In genomic region chr9:97900738-97901565, GRCh38 we compare ENCODE assay signal across 9 cellular contexts. TPM values are rescaled to one million over a fixed set of nuclear protein-coding genes. Genes with fewer than 3 reads are reported as not detected.
DNase-seq lines count a peak whose midpoint lies in the region; ATAC-seq, FAIRE-seq and TF ChIP-seq lines count a peak whose summit lies in the region.
"Had no signal": no experiment of that assay in that cellular context is flagged by ENCODE, and none has a peak within 500 bp of the region (broad histone marks: within the 10 kb centered on the region; RNA-seq: fewer than 3 reads in every experiment).

No MANE protein-coding gene starts in this region.

- peak overlapping the region; percentile 82 for H3K27ac Mint-ChIP-seq in CD8-positive, alpha-beta T cell
- H3K27ac Mint-ChIP-seq: T-helper 1 cell treated with Interleukin-12 subunit alpha and Interleukin-12 subunit beta and Interleukin-4 antibody, amounts not matched to agents 30 μg/mL and 1 μg/mL, for 36 hours had no signal

- H3K27me3 ChIP-seq in CD8-positive, alpha-beta T cell (ENCODE audit: insufficient read depth, low read length), result no peaks in the 10 kb centered on the region
- H3K27me3 ChIP-seq in lung (ENCODE audit: control insufficient read depth, insufficient read depth), result no peaks in the 10 kb centered on the region

- H3K27ac ChIP-seq in CD8-positive, alpha-beta T cell (ENCODE audit: low read depth, low read length), result no peak overlapping the region
- no peak overlapping the region for H3K27ac ChIP-seq in lung (ENCODE audit: low read depth in 1 of 2, low read length in 1 of 2)

- peak in 1 of 7 experiments; percentile 28 for DNase-seq in CD8-positive, alpha-beta T cell
- no peak for DNase-seq in GM19239 (ENCODE audit: insufficient read length, low spot score)
- peak; percentile 19 for DNase-seq in NCI-H446 treated with DMSO at 0.1 percent for 48 hours (lab: John Stamatoyannopoulos, UW)
- peak; percentile 44 for DNase-seq in central memory CD4-positive, alpha-beta T cell
- DNase-seq in lung (ENCODE audit: low spot score), result no peak
- DNase-seq in NK-92 treated with Interleukin-12 subunit alpha and Interleukin-12 subunit beta, amount 100 ng/mL, for 24 hours (lab: John Stamatoyannopoulos, UW), result no peak
- no peak for DNase-seq in T1000 (lab: John Stamatoyannopoulos, UW)

- H3K4me3 Mint-ChIP-seq in CD8-positive, alpha-beta T cell, result no peak overlapping the region
- H3K4me3 Mint-ChIP-seq: T-helper 1 cell treated with Interleukin-12 subunit alpha and Interleukin-12 subunit beta and Interleukin-4 antibody, amounts not matched to agents 30 μg/mL and 1 μg/mL, for 36 hours had no signal

- peaks cover 42% of the 10 kb centered on the region for H3K36me3 Mint-ChIP-seq in CD8-positive, alpha-beta T cell

- CTCF ChIA-PET in CD8-positive, alpha-beta T cell (lab: Charles Lee), result interaction anchor here (0.7 to 12.9 kb wide), 33 partner anchors 7 to 362 kb away, joined by 3 to 196 read pairs (median 4); partner anchors contain the start of genes TBC1D2, TRMO and XPA

- no peaks in the 10 kb centered on the region for H3K36me3 ChIP-seq in CD8-positive, alpha-beta T cell (ENCODE audit: insufficient read depth, low read length)
- H3K36me3 ChIP-seq in lung (ENCODE audit: control insufficient read depth in 2 of 2, insufficient read depth in 2 of 2, low read length in 2 of 2), result peaks cover 3 to 6% of the 10 kb centered on the region in 2 donors

- TF ChIP-seq CTCF in CD8-positive, alpha-beta T cell (IDR thresholded peaks at IDR 0.05), result peak; percentile 75
- peak; percentile 50 for TF ChIP-seq CTCF in lung (IDR thresholded peaks at IDR 0.05; ENCODE audit: control extremely low read depth, extremely low read depth)

- no peaks in the 10 kb centered on the region for H3K9me3 Mint-ChIP-seq in CD8-positive, alpha-beta T cell
- H3K9me3 Mint-ChIP-seq: T-helper 1 cell treated with Interleukin-12 subunit alpha and Interleukin-12 subunit beta and Interleukin-4 antibody, amounts not matched to agents 30 μg/mL and 1 μg/mL, for 36 hours had no signal

- WGBS in lung, 2 donors, result 47 to 53% methylated on average over 5 of the region's 5 CpGs

- H3K4me3 ChIP-seq in CD8-positive, alpha-beta T cell (ENCODE audit: low read depth, low read length), result no peak overlapping the region
- H3K4me3 ChIP-seq in lung, result no peak overlapping the region

- ATAC-seq in CD8-positive, alpha-beta T cell, result no peak
- no peak for ATAC-seq in lung (ENCODE audit: insufficient read depth, low FRiP score)
- ATAC-seq in HG02642 (IDR thresholded peaks at IDR 0.05; ENCODE audit: poor library complexity, unreplicated experiment), result no peak

- no peaks in the 10 kb centered on the region for H3K9me3 ChIP-seq in CD8-positive, alpha-beta T cell (ENCODE audit: low read length)
- H3K9me3 ChIP-seq in lung (ENCODE audit: control insufficient read depth in 2 of 2, insufficient read depth in 1 of 2, low read length in 1 of 2), result no peaks in the 10 kb centered on the region

- FAIRE-seq in GM19239 (lab: Jason Lieb, UNC), result peak; percentile 56

- peaks cover 53% of the 10 kb centered on the region for H3K4me1 ChIP-seq in CD8-positive, alpha-beta T cell (ENCODE audit: insufficient read depth, low read length)
- H3K4me1 ChIP-seq in lung (ENCODE audit: control insufficient read depth in 2 of 2, insufficient read depth in 2 of 2, low read length in 2 of 2), result no peaks in the 10 kb centered on the region

- POLR2A ChIA-PET in CD8-positive, alpha-beta T cell (lab: Charles Lee), result interaction anchor here (0.7 to 4.3 kb wide), 7 partner anchors 10 to 356 kb away, joined by 3 to 28 read pairs (median 3); partner anchors contain the start of gene TRMO

- peaks cover 53% of the 10 kb centered on the region for H3K4me1 Mint-ChIP-seq in CD8-positive, alpha-beta T cell (ENCODE audit: low read depth)

- intact Hi-C loops in CD8-positive, alpha-beta T cell (cut with DNase I, micrococcal nuclease), result loop anchor here (1.0 to 5.0 kb wide), 4 partner anchors 11 to 204 kb away; partner anchors contain the start of gene XPA (in 1 of the 2)

- H3K27me3 Mint-ChIP-seq in CD8-positive, alpha-beta T cell (ENCODE audit: low read depth), result no peaks in the 10 kb centered on the region

RNA-seq across cellular contexts. Expression of gene TRMO, which starts 21.3 kb away (rescaled TPM):
- total RNA-seq in CD8-positive, alpha-beta T cell, result 10 to 100 TPM; 45.7 to 50.6 TPM
- total RNA-seq in lung, result 10 to 100 TPM; 17.5 to 27.9 TPM
- polyA plus RNA-seq in lung, result 10 to 100 TPM in 1 of 2 donors, 1 to 10 TPM in 1; 7.8 to 13.8 TPM

RNA-seq across cellular contexts. Expression of gene HEMGN, which starts 37.0 kb away (rescaled TPM):
- under 1 TPM; 0.14 to 0.33 TPM for total RNA-seq in CD8-positive, alpha-beta T cell
- total RNA-seq in lung, result 10 to 100 TPM in 1 of 2 donors, under 1 TPM in 1; 0.34 to 21.6 TPM
- under 1 TPM; 0.14 to 0.27 TPM for polyA plus RNA-seq in lung

RNA-seq across cellular contexts. Expression of gene FOXE1, which starts 47.9 kb away (rescaled TPM):
- under 1 TPM in 1 of 2 experiments, not detected in 1; 0.08 TPM for total RNA-seq in CD8-positive, alpha-beta T cell
- under 1 TPM in 1 of 2 donors, not detected in 1; 0.06 TPM for total RNA-seq in lung
- under 1 TPM; 0.08 to 0.14 TPM for polyA plus RNA-seq in lung

Comparison
In these comparisons a context has a peak if more than half of its experiments do, and no peak if none do; other contexts are left out.
1. DNase-seq: peak in NCI-H446 treated with DMSO at 0.1 percent for 48 hours (single experiment) and central memory CD4-positive, alpha-beta T cell (single experiment); none in GM19239 (single experiment), lung (single experiment), NK-92 treated with Interleukin-12 subunit alpha and Interleukin-12 subunit beta, amount 100 ng/mL, for 24 hours (single experiment) and T1000 (single experiment).